Comparison of ENCODE assay signal across 25 cellular contexts in genomic region chr3:27553868-27554540, GRCh38.
DNase-seq lines count a peak whose midpoint lies in the region; ATAC-seq, FAIRE-seq and TF ChIP-seq lines count a peak whose summit lies in the region.
"Had no signal": no experiment of that assay in that cellular context is flagged by ENCODE, and none has a peak within 500 bp of the region (broad histone marks: within the 10 kb centered on the region; RNA-seq: fewer than 3 reads in every experiment).

No MANE protein-coding gene starts in this region.

- no peaks in the 10 kb centered on the region for H3K79me2 ChIP-seq in keratinocyte (ENCODE audit: control insufficient read depth, insufficient read depth, low read length)
- H3K79me2 ChIP-seq: hepatocyte had no signal

- dilution Hi-C loops in keratinocyte (cut with MboI; ENCODE audit: extremely low pct_ligation_motif_present, low sequenced_read_pairs): no loop called here

- no peak for FAIRE-seq in keratinocyte (lab: Jason Lieb, UNC)
- FAIRE-seq: A204.1, kidney had no signal

- TF ChIP-seq CTCF in heart right ventricle (IDR thresholded peaks at IDR 0.05) (no peak), cardiac fibroblast (IDR thresholded peaks at IDR 0.05; ENCODE audit: low read depth, low read length) (no peak), keratinocyte (optimal IDR thresholded peaks at IDR 0.05 in 1 of 3, IDR thresholded peaks at IDR 0.05 in 1 of 3, conservative IDR thresholded peaks at IDR 0.05 in 1 of 3; ENCODE audit: extremely low read depth in 1 of 3, insufficient read depth in 2 of 3, low read length in 3 of 3) (no peak), tibial artery (IDR thresholded peaks at IDR 0.05) (no peak), mesothelial cell of epicardium (IDR thresholded peaks at IDR 0.05; ENCODE audit: unreplicated experiment) (no peak)

- H3K27me3 ChIP-seq in heart right ventricle (no peaks in the 10 kb centered on the region), keratinocyte (ENCODE audit: control insufficient read depth, extremely low read depth, insufficient read depth, low read length) (no peaks in the 10 kb centered on the region), tibial artery (no peaks in the 10 kb centered on the region)
- H3K27me3 ChIP-seq: brain microvascular endothelial cell, hepatocyte had no signal

- H3K4me1 Mint-ChIP-seq in mesothelial cell of epicardium: no peaks in the 10 kb centered on the region
- H3K4me1 Mint-ChIP-seq: activated naive CD8-positive, alpha-beta T cell treated with anti-CD3 and anti-CD28 coated beads for 36 hours; neural crest cell; stimulated activated naive B cell treated with anti-CD40 and anti-IgM and Interleukin-4, amounts not matched to agents 10 μg/mL and 1 μg/mL and 100 μg/mL, for 72 hours; T-helper 17 cell had no signal

- DNase-seq in Right ventricle myocardium superior (no peak), heart right ventricle (no peak), cardiac fibroblast (ENCODE audit: low read depth in 2 of 2) (peak; percentile 48 to 65), keratinocyte (ENCODE audit: low read depth, low spot score) (no peak), tibial artery (no peak), mesothelial cell of epicardium (ENCODE audit: low spot score in 2 of 2, unreplicated experiment in 2 of 2) (no peak), NCI-H1930 (lab: John Stamatoyannopoulos, UW) (no peak)
- DNase-seq: activated CD4-positive, CD25-positive, alpha-beta regulatory T cell; activated CD8-positive, alpha-beta memory T cell treated with anti-CD3 and anti-CD28 coated beads for 24 hours; activated naive CD8-positive, alpha-beta T cell treated with anti-CD3 and anti-CD28 coated beads for 36 hours; brain microvascular endothelial cell; CD4-positive, alpha-beta T cell; kidney; NCI-H2029 treated with DMSO at 0.1 percent for 48 hours; NCI-H510A treated with DMSO at 0.1 percent for 48 hours; SHP77; stimulated activated CD4-positive, alpha-beta T cell treated with anti-CD3 and anti-CD28 coated beads, Interleukin-15, amount 100 ng/mL, for 24 hours; stimulated activated naive B cell treated with anti-CD40 and anti-IgM and Interleukin-4, amounts not matched to agents 10 μg/mL and 1 μg/mL and 100 μg/mL, for 72 hours; T-helper 17 cell had no signal

- H3K36me3 Mint-ChIP-seq in mesothelial cell of epicardium: no peaks in the 10 kb centered on the region

- H2AFZ ChIP-seq in keratinocyte (ENCODE audit: control insufficient read depth, low read length): peak overlapping the region; percentile 44
- H2AFZ ChIP-seq: hepatocyte had no signal

- no peaks in the 10 kb centered on the region for H3K36me3 ChIP-seq in heart right ventricle
- no peaks in the 10 kb centered on the region for H3K36me3 ChIP-seq in keratinocyte (ENCODE audit: control insufficient read depth in 2 of 2, extremely low read depth in 1 of 2, insufficient read depth in 2 of 2, low read length in 2 of 2)
- H3K36me3 ChIP-seq in tibial artery: no peaks in the 10 kb centered on the region
- H3K36me3 ChIP-seq: brain microvascular endothelial cell had no signal

- no peaks in the 10 kb centered on the region for H3K9me1 ChIP-seq in keratinocyte (ENCODE audit: control insufficient read depth, extremely low read depth, insufficient read depth, low read length)

- no peak overlapping the region for H3K4me2 ChIP-seq in keratinocyte (ENCODE audit: control insufficient read depth, extremely low read depth, insufficient read depth, low read depth, low read length)
- H3K4me2 ChIP-seq: hepatocyte had no signal

- H3K9me3 Mint-ChIP-seq in mesothelial cell of epicardium: peaks cover 27% of the 10 kb centered on the region
- H3K9me3 Mint-ChIP-seq: activated naive CD8-positive, alpha-beta T cell treated with anti-CD3 and anti-CD28 coated beads for 36 hours; activated T-helper 1 cell treated with anti-CD3 and anti-CD28 coated beads, Interleukin-12 subunit alpha, Interleukin-12 subunit beta, Interleukin-2, Interleukin-4 antibody, amounts not matched to agents 30 ng/mL and 10 ng/mL and 1 ng/mL, durations not matched to agents 14 hours and 24 hours and 36 hours; CD4-positive, alpha-beta T cell had no signal

- H3K27ac Mint-ChIP-seq in mesothelial cell of epicardium: no peak overlapping the region
- H3K27ac Mint-ChIP-seq: activated naive CD8-positive, alpha-beta T cell treated with anti-CD3 and anti-CD28 coated beads for 36 hours; activated T-helper 1 cell treated with anti-CD3 and anti-CD28 coated beads, Interleukin-12 subunit alpha, Interleukin-12 subunit beta, Interleukin-2, Interleukin-4 antibody, amounts not matched to agents 30 ng/mL and 10 ng/mL and 1 ng/mL, durations not matched to agents 14 hours and 24 hours and 36 hours; CD4-positive, alpha-beta T cell; stimulated activated naive B cell treated with anti-CD40 and anti-IgM and Interleukin-4, amounts not matched to agents 10 μg/mL and 1 μg/mL and 100 μg/mL, for 72 hours; T-helper 17 cell had no signal

- peak; percentile 51 for ATAC-seq in Right ventricle myocardium superior (ENCODE audit: poor library complexity)
- no peak for ATAC-seq in heart right ventricle
- no peak for ATAC-seq in GM21447 (IDR thresholded peaks at IDR 0.05; ENCODE audit: unreplicated experiment)
- ATAC-seq: esophagus mucosa; stimulated activated naive B cell treated with anti-CD40 and anti-IgM and Interleukin-4, amounts not matched to agents 10 μg/mL and 1 μg/mL and 100 μg/mL, for 72 hours; T-helper 17 cell had no signal

- H3K9me3 ChIP-seq in heart right ventricle (no peaks in the 10 kb centered on the region), keratinocyte (ENCODE audit: control insufficient read depth, low read depth, low read length) (no peaks in the 10 kb centered on the region), tibial artery (no peaks in the 10 kb centered on the region)

- H4K20me1 ChIP-seq in keratinocyte (ENCODE audit: control insufficient read depth, extremely low read depth, insufficient read depth, low read length): no peaks in the 10 kb centered on the region

- WGBS in heart right ventricle, 2 donors: 65 to 72% methylated on average over 2 of the region's 2 CpGs

- intact Hi-C loops in Right ventricle myocardium superior (cut with DNase I): no loop called here
- intact Hi-C loops in heart right ventricle (cut with DNase I): no loop called here
- intact Hi-C loops in tibial artery (cut with DNase I; ENCODE audit: low total_unique reads): no loop called here

- no peak overlapping the region for H3K4me3 Mint-ChIP-seq in mesothelial cell of epicardium
- H3K4me3 Mint-ChIP-seq: activated naive CD8-positive, alpha-beta T cell treated with anti-CD3 and anti-CD28 coated beads for 36 hours; activated T-helper 1 cell treated with anti-CD3 and anti-CD28 coated beads, Interleukin-12 subunit alpha, Interleukin-12 subunit beta, Interleukin-2, Interleukin-4 antibody, amounts not matched to agents 30 ng/mL and 10 ng/mL and 1 ng/mL, durations not matched to agents 14 hours and 24 hours and 36 hours; CD4-positive, alpha-beta T cell; neural crest cell; stimulated activated naive B cell treated with anti-CD40 and anti-IgM and Interleukin-4, amounts not matched to agents 10 μg/mL and 1 μg/mL and 100 μg/mL, for 72 hours; T-helper 17 cell had no signal

- peaks cover 2% of the 10 kb centered on the region for H3K27me3 Mint-ChIP-seq in mesothelial cell of epicardium (ENCODE audit: low read depth)
- H3K27me3 Mint-ChIP-seq: activated naive CD8-positive, alpha-beta T cell treated with anti-CD3 and anti-CD28 coated beads for 36 hours; CD4-positive, alpha-beta T cell; T-helper 17 cell had no signal

- H3K4me3 ChIP-seq in heart right ventricle: no peak overlapping the region
- no peak overlapping the region for H3K4me3 ChIP-seq in cardiac fibroblast (replicated peaks in 1 of 2; ENCODE audit: low read depth in 2 of 2, low read length in 2 of 2)
- H3K4me3 ChIP-seq in keratinocyte (ENCODE audit: control insufficient read depth in 2 of 3, extremely low read depth in 1 of 3, insufficient read depth in 2 of 3, low read depth in 1 of 3, low read length in 3 of 3): no peak overlapping the region
- no peak overlapping the region for H3K4me3 ChIP-seq in tibial artery
- H3K4me3 ChIP-seq: hepatocyte had no signal

- H3K9ac ChIP-seq in keratinocyte (ENCODE audit: control insufficient read depth, extremely low read depth, insufficient read depth, low read length): no peak overlapping the region

- H3K4me1 ChIP-seq in heart right ventricle: peaks cover 0 to 30% (median 3%) of the 10 kb centered on the region in 9 donors
- peaks cover 9% of the 10 kb centered on the region for H3K4me1 ChIP-seq in keratinocyte (ENCODE audit: control insufficient read depth, extremely low read depth, insufficient read depth, low read length)
- H3K4me1 ChIP-seq in tibial artery: peaks cover 0 to 49% (median 10%) of the 10 kb centered on the region in 4 donors

- H3K27ac ChIP-seq in heart right ventricle (peak overlapping the region in 3 of 10 donors; percentile 12 to 49 (median 15)), keratinocyte (ENCODE audit: control insufficient read depth, insufficient read depth, low read length) (no peak overlapping the region), tibial artery (peak overlapping the region; percentile 36 to 48)
- H3K27ac ChIP-seq: hepatocyte had no signal

Comparison
In these comparisons a context has a peak if more than half of its experiments do, and no peak if none do; other contexts are left out.
1. DNase-seq: peak in cardiac fibroblast (2 of 2); none in Right ventricle myocardium superior (single experiment), heart right ventricle (0 of 2), keratinocyte (single experiment), tibial artery (0 of 2), mesothelial cell of epicardium (0 of 2) and NCI-H1930 (0 of 2).